ENCODE assay signal across 29 cellular contexts in genomic region chr17:31677036-31677435, GRCh38.
"Had no signal": no experiment of that assay in that cellular context is flagged by ENCODE, and none has a peak within 500 bp of the region (broad histone marks: within the 10 kb centered on the region; RNA-seq: fewer than 3 reads in every experiment).

No MANE protein-coding gene starts in this region.

- H3K4me3 Mint-ChIP-seq: mesothelial cell of epicardium; naive B cell; natural killer cell; nephron progenitor cell; neural progenitor cell; stimulated activated effector memory CD8-positive, alpha-beta T cell treated with anti-CD3 and anti-CD28 coated beads, Interleukin-12 subunit alpha, Interleukin-12 subunit beta, amount 100 ng/mL, for 72 hours; stimulated activated naive CD8-positive, alpha-beta T cell treated with anti-CD3 and anti-CD28 coated beads, Interleukin-15, Interleukin-2, amounts not matched to agents 100 ng/mL and 50 ng/mL, for 24 hours; type B pancreatic cell had no signal

- H3K9me3 Mint-ChIP-seq: mesothelial cell of epicardium; naive B cell; natural killer cell; stimulated activated effector memory CD8-positive, alpha-beta T cell treated with anti-CD3 and anti-CD28 coated beads, Interleukin-12 subunit alpha, Interleukin-12 subunit beta, amount 100 ng/mL, for 72 hours; stimulated activated naive CD8-positive, alpha-beta T cell treated with anti-CD3 and anti-CD28 coated beads, Interleukin-15, Interleukin-2, amounts not matched to agents 100 ng/mL and 50 ng/mL, for 24 hours; type B pancreatic cell had no signal

- H3K36me3 ChIP-seq: lower lobe of right lung, neural progenitor cell, neutrophil, right atrium auricular region, right lobe of liver, tibial nerve, uterus had no signal

- H3K27ac Mint-ChIP-seq: mesothelial cell of epicardium; naive B cell; natural killer cell; nephron progenitor cell; neural progenitor cell; progenitor cell of endocrine pancreas; stimulated activated effector memory CD8-positive, alpha-beta T cell treated with anti-CD3 and anti-CD28 coated beads, Interleukin-12 subunit alpha, Interleukin-12 subunit beta, amount 100 ng/mL, for 72 hours; stimulated activated naive CD8-positive, alpha-beta T cell treated with anti-CD3 and anti-CD28 coated beads, Interleukin-15, Interleukin-2, amounts not matched to agents 100 ng/mL and 50 ng/mL, for 24 hours; type B pancreatic cell had no signal

- H3K4me3 ChIP-seq: lower lobe of right lung, neural progenitor cell, right atrium auricular region, right lobe of liver, tibial nerve, uterus had no signal

- H3K27me3 ChIP-seq: neural progenitor cell, neutrophil, right atrium auricular region, right lobe of liver, tibial nerve, uterus had no signal

- H3K4me1 Mint-ChIP-seq: nephron progenitor cell had no signal

- DNase-seq: hippocampal formation; kidney; left colon; left ventricle myocardium superior; lower lobe of right lung; mammary epithelial cell; mesenchymal stem cell; naive B cell; natural killer cell; nephron progenitor cell; occipital lobe; stimulated activated CD4-positive, alpha-beta T cell treated with anti-CD3 and anti-CD28 coated beads, Interleukin-12 subunit alpha, Interleukin-12 subunit beta, amount 100 ng/mL, for 4 hours; stimulated activated CD4-positive, alpha-beta T cell treated with anti-CD3 and anti-CD28 coated beads, Interleukin-15, amount 100 ng/mL, for 24 hours; stimulated activated CD4-positive, alpha-beta T cell treated with anti-CD3 and anti-CD28 coated beads, Interleukin-2, amount 100 ng/mL, for 24 hours; stimulated activated CD4-positive, alpha-beta T cell treated with anti-CD3 and anti-CD28 coated beads, Interleukin-4, amount 100 ng/mL, for 1 hour; stimulated activated naive CD4-positive, alpha-beta T cell; substantia nigra; uterus had no signal

- H3K27ac ChIP-seq: lower lobe of right lung, neural progenitor cell, neutrophil, parathyroid adenoma, right atrium auricular region, right lobe of liver, tibial nerve, uterus had no signal

- H3K4me1 ChIP-seq: lower lobe of right lung, neural progenitor cell, parathyroid adenoma, right lobe of liver, uterus had no signal

- H3K36me3 Mint-ChIP-seq: mesothelial cell of epicardium; naive B cell; natural killer cell; neural progenitor cell; stimulated activated effector memory CD8-positive, alpha-beta T cell treated with anti-CD3 and anti-CD28 coated beads, Interleukin-12 subunit alpha, Interleukin-12 subunit beta, amount 100 ng/mL, for 72 hours; type B pancreatic cell had no signal

- ATAC-seq: left colon; left ventricle myocardium superior; lower lobe of right lung; natural killer cell; right lobe of liver; stimulated activated effector memory CD8-positive, alpha-beta T cell treated with anti-CD3 and anti-CD28 coated beads, Interleukin-12 subunit alpha, Interleukin-12 subunit beta, amount 100 ng/mL, for 72 hours had no signal

- H3K9me3 ChIP-seq: lower lobe of right lung, neutrophil, right atrium auricular region, right lobe of liver, tibial nerve, uterus had no signal
